ENCODE assay signal across 8 cellular contexts in the genomic region with DNA sequence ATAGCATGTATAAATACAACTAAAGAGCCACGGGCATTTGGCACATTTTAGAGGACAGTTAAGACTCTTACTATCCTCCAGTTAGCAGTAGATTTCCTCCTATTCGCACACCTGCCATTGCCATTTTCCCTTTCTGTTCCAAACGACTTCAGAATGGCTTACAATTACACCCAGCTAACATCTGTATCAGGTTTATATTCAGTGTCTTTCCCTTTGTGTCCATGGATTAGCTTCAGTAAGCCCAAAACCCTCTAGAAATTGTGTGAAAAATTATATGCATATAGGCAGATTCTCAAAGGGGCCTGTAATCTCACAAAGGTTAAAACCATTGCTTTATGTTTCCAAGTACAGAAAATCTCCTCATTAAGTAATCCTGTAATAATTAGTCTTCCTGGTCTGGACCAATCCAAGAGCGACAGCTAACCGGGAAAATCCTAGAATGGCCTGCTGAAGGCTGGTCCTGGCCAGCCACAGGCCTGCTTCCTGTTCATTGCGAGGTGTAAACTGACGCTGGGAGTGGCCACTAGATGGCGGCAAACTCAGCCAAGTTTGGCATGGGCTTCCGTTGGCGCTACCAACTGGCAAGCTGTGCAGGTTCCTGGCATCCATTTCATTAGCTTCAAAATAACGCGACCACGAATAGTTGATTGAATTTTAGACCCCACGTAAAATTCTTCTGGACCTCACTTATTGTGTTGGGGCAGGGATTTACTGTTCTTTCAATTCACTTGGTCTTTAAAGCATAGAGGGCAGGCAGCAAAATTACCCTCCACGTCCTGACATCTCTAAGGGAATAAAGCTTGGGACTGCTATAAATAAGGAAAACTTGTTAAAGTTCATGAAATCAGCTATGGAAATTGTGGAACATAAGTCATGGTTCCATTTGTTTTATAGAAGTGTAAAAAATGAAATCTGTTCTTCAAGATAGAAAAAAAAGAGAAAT. TPM values are rescaled to one million over a fixed set of nuclear protein-coding genes. Genes with fewer than 3 reads are reported as not detected.
A peak's percentile ranks its signal among the peaks of the same experiment; 100 is the strongest.
DNase-seq lines count a peak whose midpoint lies in the region; ATAC-seq and TF ChIP-seq lines count a peak whose summit lies in the region.

No MANE protein-coding gene starts in this region.

- ATAC-seq in HG02642 (IDR thresholded peaks at IDR 0.05; ENCODE audit: poor library complexity, unreplicated experiment) (peak; percentile 96), left ventricle myocardium superior (peak; percentile 95), GM21360 (IDR thresholded peaks at IDR 0.05; ENCODE audit: unreplicated experiment) (no peak)

- no peaks in the 10 kb centered on the region for H3K9me3 ChIP-seq in adipocyte (ENCODE audit: control insufficient read depth, low read length)
- no peaks in the 10 kb centered on the region for H3K9me3 ChIP-seq in sigmoid colon

- TF ChIP-seq EP300 in sigmoid colon (IDR thresholded peaks at IDR 0.05): no peak

- TF ChIP-seq POLR2A in sigmoid colon (IDR thresholded peaks at IDR 0.05): no peak

- peak overlapping the region; percentile 2 for H3K9ac ChIP-seq in adipocyte (ENCODE audit: low read length)

- WGBS in sigmoid colon, 2 donors: 17 to 19% methylated on average over 15 of the region's 15 CpGs

- DNase-seq in GM12864 (ENCODE audit: low read depth) (no peak), NCI-H1417 treated with DMSO at 0.1 percent for 48 hours (lab: John Stamatoyannopoulos, UW) (peak; percentile 13), T follicular helper cell (ENCODE audit: low read depth) (peak; percentile 87), adipocyte (ENCODE audit: low read depth) (peak; percentile 95), left ventricle myocardium superior (peak; percentile 93), sigmoid colon (peak; percentile 92)

- H3K4me3 ChIP-seq in GM12864 (ENCODE audit: low read depth, low read length) (no peak overlapping the region), adipocyte (ENCODE audit: low read length) (peak overlapping the region; percentile 43), sigmoid colon (peak overlapping the region in 1 of 4 donors; percentile 19)

- H3K4me1 ChIP-seq in adipocyte (ENCODE audit: control insufficient read depth, insufficient read depth, low read length) (no peaks in the 10 kb centered on the region), sigmoid colon (peaks cover 0 to 3% (median 0%) of the 10 kb centered on the region in 4 donors)

- intact Hi-C loops in left ventricle myocardium superior (cut with micrococcal nuclease): loop anchor here (5.0 kb wide), 1 partner anchor 161 kb away; no protein-coding TSS in a partner anchor
- intact Hi-C loops in sigmoid colon (cut with DNase I): loop anchor here (5.0 kb wide), 2 partner anchors 86 to 161 kb away; no protein-coding TSS in a partner anchor

- no peak overlapping the region for H3K27ac ChIP-seq in sigmoid colon

- TF ChIP-seq CTCF in GM12864 (IDR thresholded peaks at IDR 0.05; ENCODE audit: low read depth, low read length, missing control alignments): peak; percentile 97
- peak; percentile 78 to 87 (median 84) for TF ChIP-seq CTCF in sigmoid colon (IDR thresholded peaks at IDR 0.05)

- no peaks in the 10 kb centered on the region for H3K27me3 ChIP-seq in adipocyte (replicated peaks; ENCODE audit: control insufficient read depth, insufficient read depth, low read length)
- H3K27me3 ChIP-seq in sigmoid colon: no peaks in the 10 kb centered on the region

- no peaks in the 10 kb centered on the region for H3K36me3 ChIP-seq in adipocyte (ENCODE audit: control insufficient read depth, insufficient read depth, low read length, severe bottlenecking)
- no peaks in the 10 kb centered on the region for H3K36me3 ChIP-seq in sigmoid colon

RNA-seq across cellular contexts. Expression of gene ARHGAP25, which starts 17.1 kb away (rescaled TPM):
- 5.4 TPM for total RNA-seq in left ventricle myocardium superior
- 1 to 10 TPM; 2.6 to 6.4 (median 5.7) TPM for total RNA-seq in sigmoid colon
- polyA plus RNA-seq in sigmoid colon: 10 to 100 TPM in 1 of 3 donors, 1 to 10 TPM in 2; 2.8 to 18.1 (median 7.2) TPM
